Comparison of ENCODE assay signal across 1 cellular context in the genomic region with DNA sequence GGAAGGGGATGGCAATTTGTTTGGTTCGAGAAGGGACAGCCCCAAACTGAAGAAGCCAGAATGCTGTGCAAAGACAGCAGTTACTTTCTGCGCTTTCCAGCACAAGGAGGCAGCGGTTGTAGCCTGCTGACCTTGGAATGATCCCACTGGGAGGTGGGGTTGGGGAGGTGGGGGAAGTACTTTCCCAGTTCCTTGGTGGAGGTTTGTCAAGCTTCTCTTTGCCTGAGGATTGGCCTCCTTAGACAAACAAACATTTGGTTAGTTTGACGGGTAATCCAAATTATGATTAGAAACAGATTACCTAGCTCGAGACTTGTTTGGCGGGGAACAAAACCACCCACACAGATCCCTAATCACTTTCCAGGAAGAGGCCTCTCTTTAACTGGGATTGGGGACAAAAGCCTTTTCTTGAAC.
TF ChIP-seq lines count a peak whose summit lies in the region.

No MANE protein-coding gene starts in this region.

TF ChIP-seq in GM23338, 12 proteins besides CTCF, POLR2A, EP300 and RAD21 (continued from another document):
- TF ChIP-seq, protein P1, sequence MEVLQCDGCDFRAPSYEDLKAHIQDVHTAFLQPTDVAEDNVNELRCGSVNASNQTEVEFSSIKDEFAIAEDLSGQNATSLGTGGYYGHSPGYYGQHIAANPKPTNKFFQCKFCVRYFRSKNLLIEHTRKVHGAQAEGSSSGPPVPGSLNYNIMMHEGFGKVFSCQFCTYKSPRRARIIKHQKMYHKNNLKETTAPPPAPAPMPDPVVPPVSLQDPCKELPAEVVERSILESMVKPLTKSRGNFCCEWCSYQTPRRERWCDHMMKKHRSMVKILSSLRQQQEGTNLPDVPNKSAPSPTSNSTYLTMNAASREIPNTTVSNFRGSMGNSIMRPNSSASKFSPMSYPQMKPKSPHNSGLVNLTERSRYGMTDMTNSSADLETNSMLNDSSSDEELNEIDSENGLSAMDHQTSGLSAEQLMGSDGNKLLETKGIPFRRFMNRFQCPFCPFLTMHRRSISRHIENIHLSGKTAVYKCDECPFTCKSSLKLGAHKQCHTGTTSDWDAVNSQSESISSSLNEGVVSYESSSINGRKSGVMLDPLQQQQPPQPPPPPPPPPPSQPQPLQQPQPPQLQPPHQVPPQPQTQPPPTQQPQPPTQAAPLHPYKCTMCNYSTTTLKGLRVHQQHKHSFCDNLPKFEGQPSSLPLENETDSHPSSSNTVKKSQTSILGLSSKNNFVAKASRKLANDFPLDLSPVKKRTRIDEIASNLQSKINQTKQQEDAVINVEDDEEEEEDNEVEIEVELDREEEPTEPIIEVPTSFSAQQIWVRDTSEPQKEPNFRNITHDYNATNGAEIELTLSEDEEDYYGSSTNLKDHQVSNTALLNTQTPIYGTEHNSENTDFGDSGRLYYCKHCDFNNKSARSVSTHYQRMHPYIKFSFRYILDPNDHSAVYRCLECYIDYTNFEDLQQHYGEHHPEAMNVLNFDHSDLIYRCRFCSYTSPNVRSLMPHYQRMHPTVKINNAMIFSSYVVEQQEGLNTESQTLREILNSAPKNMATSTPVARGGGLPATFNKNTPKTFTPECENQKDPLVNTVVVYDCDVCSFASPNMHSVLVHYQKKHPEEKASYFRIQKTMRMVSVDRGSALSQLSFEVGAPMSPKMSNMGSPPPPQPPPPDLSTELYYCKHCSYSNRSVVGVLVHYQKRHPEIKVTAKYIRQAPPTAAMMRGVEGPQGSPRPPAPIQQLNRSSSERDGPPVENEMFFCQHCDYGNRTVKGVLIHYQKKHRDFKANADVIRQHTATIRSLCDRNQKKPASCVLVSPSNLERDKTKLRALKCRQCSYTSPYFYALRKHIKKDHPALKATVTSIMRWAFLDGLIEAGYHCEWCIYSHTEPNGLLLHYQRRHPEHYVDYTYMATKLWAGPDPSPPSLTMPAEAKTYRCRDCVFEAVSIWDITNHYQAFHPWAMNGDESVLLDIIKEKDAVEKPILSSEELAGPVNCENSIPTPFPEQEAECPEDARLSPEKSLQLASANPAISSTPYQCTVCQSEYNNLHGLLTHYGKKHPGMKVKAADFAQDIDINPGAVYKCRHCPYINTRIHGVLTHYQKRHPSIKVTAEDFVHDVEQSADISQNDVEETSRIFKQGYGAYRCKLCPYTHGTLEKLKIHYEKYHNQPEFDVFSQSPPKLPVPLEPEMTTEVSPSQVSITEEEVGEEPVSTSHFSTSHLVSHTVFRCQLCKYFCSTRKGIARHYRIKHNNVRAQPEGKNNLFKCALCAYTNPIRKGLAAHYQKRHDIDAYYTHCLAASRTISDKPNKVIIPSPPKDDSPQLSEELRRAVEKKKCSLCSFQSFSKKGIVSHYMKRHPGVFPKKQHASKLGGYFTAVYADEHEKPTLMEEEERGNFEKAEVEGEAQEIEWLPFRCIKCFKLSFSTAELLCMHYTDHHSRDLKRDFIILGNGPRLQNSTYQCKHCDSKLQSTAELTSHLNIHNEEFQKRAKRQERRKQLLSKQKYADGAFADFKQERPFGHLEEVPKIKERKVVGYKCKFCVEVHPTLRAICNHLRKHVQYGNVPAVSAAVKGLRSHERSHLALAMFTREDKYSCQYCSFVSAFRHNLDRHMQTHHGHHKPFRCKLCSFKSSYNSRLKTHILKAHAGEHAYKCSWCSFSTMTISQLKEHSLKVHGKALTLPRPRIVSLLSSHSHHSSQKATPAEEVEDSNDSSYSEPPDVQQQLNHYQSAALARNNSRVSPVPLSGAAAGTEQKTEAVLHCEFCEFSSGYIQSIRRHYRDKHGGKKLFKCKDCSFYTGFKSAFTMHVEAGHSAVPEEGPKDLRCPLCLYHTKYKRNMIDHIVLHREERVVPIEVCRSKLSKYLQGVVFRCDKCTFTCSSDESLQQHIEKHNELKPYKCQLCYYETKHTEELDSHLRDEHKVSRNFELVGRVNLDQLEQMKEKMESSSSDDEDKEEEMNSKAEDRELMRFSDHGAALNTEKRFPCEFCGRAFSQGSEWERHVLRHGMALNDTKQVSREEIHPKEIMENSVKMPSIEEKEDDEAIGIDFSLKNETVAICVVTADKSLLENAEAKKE (CRISPR knock-in tag; IDR thresholded peaks at IDR 0.05), result no peak
- TF ChIP-seq, protein P2, sequence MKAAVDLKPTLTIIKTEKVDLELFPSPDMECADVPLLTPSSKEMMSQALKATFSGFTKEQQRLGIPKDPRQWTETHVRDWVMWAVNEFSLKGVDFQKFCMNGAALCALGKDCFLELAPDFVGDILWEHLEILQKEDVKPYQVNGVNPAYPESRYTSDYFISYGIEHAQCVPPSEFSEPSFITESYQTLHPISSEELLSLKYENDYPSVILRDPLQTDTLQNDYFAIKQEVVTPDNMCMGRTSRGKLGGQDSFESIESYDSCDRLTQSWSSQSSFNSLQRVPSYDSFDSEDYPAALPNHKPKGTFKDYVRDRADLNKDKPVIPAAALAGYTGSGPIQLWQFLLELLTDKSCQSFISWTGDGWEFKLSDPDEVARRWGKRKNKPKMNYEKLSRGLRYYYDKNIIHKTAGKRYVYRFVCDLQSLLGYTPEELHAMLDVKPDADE (IDR thresholded peaks at IDR 0.05), result no peak
- no peak for TF ChIP-seq POLR2AphosphoS5 (IDR thresholded peaks at IDR 0.05; ENCODE audit: low read depth)
